In genomic region chr2:1594281-1595171, GRCh38 we compare ENCODE assay signal across 11 cellular contexts.
DNase-seq lines count a peak whose midpoint lies in the region; ATAC-seq and TF ChIP-seq lines count a peak whose summit lies in the region.
"Had no signal": no experiment of that assay in that cellular context is flagged by ENCODE, and none has a peak within 500 bp of the region (broad histone marks: within the 10 kb centered on the region; RNA-seq: fewer than 3 reads in every experiment).

No MANE protein-coding gene starts in this region.

- H3K79me2 ChIP-seq in hepatocyte (no peaks in the 10 kb centered on the region), smooth muscle cell (ENCODE audit: low read depth) (no peaks in the 10 kb centered on the region)

- peak; percentile 30 for DNase-seq in activated effector memory CD4-positive, alpha-beta T cell treated with anti-CD3 and anti-CD28 coated beads, Interleukin-2, amount 50 U/mL, for 16 hours
- DNase-seq in activated effector memory CD4-positive, alpha-beta T cell treated with Interleukin-2 at 50 U/mL for 16 hours: no peak
- DNase-seq in RWPE2 (ENCODE audit: low spot score): peak; percentile 38
- DNase-seq in hepatocyte (ENCODE audit: low spot score): no peak
- no peak for DNase-seq in smooth muscle cell (lab: John Stamatoyannopoulos, UW; ENCODE audit: unreplicated experiment)
- DNase-seq in GDM1 (lab: John Stamatoyannopoulos, UW): no peak
- no peak for DNase-seq in RPMI8226
- DNase-seq: activated CD8-positive, alpha-beta memory T cell treated with anti-CD3 and anti-CD28 coated beads, Interleukin-2, amount 50 U/mL, for 4 hours; gastrocnemius medialis had no signal

- H3K9me3 ChIP-seq in RWPE2 (ENCODE audit: severe bottlenecking) (no peaks in the 10 kb centered on the region), hepatocyte (ENCODE audit: low read depth) (no peaks in the 10 kb centered on the region), smooth muscle cell (replicated peaks; ENCODE audit: low read depth) (no peaks in the 10 kb centered on the region)
- H3K9me3 ChIP-seq: gastrocnemius medialis had no signal

- H4K20me1 ChIP-seq in hepatocyte (ENCODE audit: insufficient read depth, poor library complexity, severe bottlenecking) (no peaks in the 10 kb centered on the region), smooth muscle cell (ENCODE audit: low read depth) (no peaks in the 10 kb centered on the region)

- peak overlapping the region; percentile 20 for H3K9ac ChIP-seq in smooth muscle cell (ENCODE audit: low read depth)

- H3K9me2 ChIP-seq in hepatocyte (replicated peaks; ENCODE audit: insufficient read depth): no peaks in the 10 kb centered on the region

- peaks cover 13% of the 10 kb centered on the region for H3K4me1 ChIP-seq in RWPE2 (ENCODE audit: insufficient read depth, poor library complexity, severe bottlenecking)
- H3K4me1 ChIP-seq in hepatocyte (ENCODE audit: insufficient read depth): peaks cover 18% of the 10 kb centered on the region
- peaks cover 25% of the 10 kb centered on the region for H3K4me1 ChIP-seq in smooth muscle cell (ENCODE audit: low read depth)

- peaks cover 22% of the 10 kb centered on the region for H3F3A ChIP-seq in smooth muscle cell (ENCODE audit: low read depth)

- H3K36me3 ChIP-seq in RWPE2 (ENCODE audit: low read depth) (no peaks in the 10 kb centered on the region), hepatocyte (replicated peaks; ENCODE audit: insufficient read depth, low read depth) (no peaks in the 10 kb centered on the region), smooth muscle cell (ENCODE audit: low read depth) (no peaks in the 10 kb centered on the region)
- H3K36me3 ChIP-seq: gastrocnemius medialis had no signal

- H3K27ac ChIP-seq in RWPE2 (ENCODE audit: poor library complexity, severe bottlenecking) (peak overlapping the region; percentile 13), hepatocyte (peak overlapping the region; percentile 55), smooth muscle cell (ENCODE audit: low read depth) (peak overlapping the region; percentile 87)
- H3K27ac ChIP-seq: dorsolateral prefrontal cortex had no signal

- ATAC-seq in RWPE2 (ENCODE audit: low read depth) (peak; percentile 39; the same call in 2 of the 3 replicates), GM19035 (IDR thresholded peaks at IDR 0.05; ENCODE audit: unreplicated experiment) (no peak)
- ATAC-seq: gastrocnemius medialis had no signal

- 77% methylated on average over 22 of the region's 30 CpGs for WGBS in hepatocyte (ENCODE audit: low lambda C conversion rate, missing lambda C conversion rate)
- 60% methylated on average over 30 of the region's 30 CpGs for WGBS in smooth muscle cell (ENCODE audit: low lambda C conversion rate)

- H3K27me3 ChIP-seq in RWPE2 (ENCODE audit: insufficient read depth, poor library complexity, severe bottlenecking): no peaks in the 10 kb centered on the region
- H3K27me3 ChIP-seq in hepatocyte: no peaks in the 10 kb centered on the region
- no peaks in the 10 kb centered on the region for H3K27me3 ChIP-seq in smooth muscle cell (ENCODE audit: low read depth)

- H2AFZ ChIP-seq in hepatocyte: no peak overlapping the region
- H2AFZ ChIP-seq in smooth muscle cell (ENCODE audit: low read depth): no peak overlapping the region

- H3K4me3 ChIP-seq in RWPE2 (ENCODE audit: severe bottlenecking) (no peak overlapping the region), hepatocyte (no peak overlapping the region), smooth muscle cell (no peak overlapping the region)
- H3K4me3 ChIP-seq: dorsolateral prefrontal cortex, gastrocnemius medialis had no signal

- no peak for TF ChIP-seq CTCF in RWPE2 (IDR thresholded peaks at IDR 0.05; ENCODE audit: poor library complexity, severe bottlenecking)
- no peak for TF ChIP-seq CTCF in hepatocyte (IDR thresholded peaks at IDR 0.05; ENCODE audit: poor library complexity)
- TF ChIP-seq CTCF in smooth muscle cell (IDR thresholded peaks at IDR 0.05; ENCODE audit: borderline replicate concordance, insufficient read depth, poor library complexity, severe bottlenecking): no peak

- no peak overlapping the region for H3K4me2 ChIP-seq in hepatocyte
- H3K4me2 ChIP-seq in smooth muscle cell: peak overlapping the region; percentile 34

Comparison
In these comparisons a context has a peak if more than half of its experiments do, and no peak if none do; other contexts are left out.
1. DNase-seq: peak in activated effector memory CD4-positive, alpha-beta T cell treated with anti-CD3 and anti-CD28 coated beads, Interleukin-2, amount 50 U/mL, for 16 hours (single experiment) and RWPE2 (single experiment); none in activated effector memory CD4-positive, alpha-beta T cell treated with Interleukin-2 at 50 U/mL for 16 hours (single experiment), hepatocyte (single experiment), smooth muscle cell (single experiment), GDM1 (single experiment) and RPMI8226 (single experiment).
2. H3K27ac ChIP-seq: peak in every context shown above with its lines; median percentile 87 in smooth muscle cell; 55 in hepatocyte; 13 in RWPE2.